In the genomic region with DNA sequence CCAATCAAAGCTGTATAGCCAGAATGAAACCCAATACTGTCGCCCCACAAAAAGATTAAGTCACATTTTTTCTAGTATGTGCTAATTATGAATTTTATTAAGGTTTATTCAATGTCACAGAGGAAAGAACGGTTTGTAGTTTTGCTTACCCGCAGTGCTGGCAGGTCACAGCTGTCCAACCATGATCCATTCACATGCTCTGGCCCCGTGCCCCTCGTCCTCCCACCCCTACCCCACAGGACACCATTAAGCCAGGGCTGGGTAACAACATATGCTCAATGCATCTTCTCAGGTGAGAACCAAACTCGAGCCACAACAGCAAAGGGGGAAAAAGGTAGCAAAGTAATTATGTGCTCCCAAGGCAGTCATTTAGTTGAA, we compare ENCODE assay signal across 8 cellular contexts. TPM values are rescaled to one million over a fixed set of nuclear protein-coding genes. Genes with fewer than 3 reads are reported as not detected.
A peak's percentile ranks its signal among the peaks of the same experiment; 100 is the strongest.
DNase-seq lines count a peak whose midpoint lies in the region; ATAC-seq and TF ChIP-seq lines count a peak whose summit lies in the region.

No MANE protein-coding gene starts in this region.

- BruUV-seq in PC-9 (replicated peaks; lab: Mats Ljungman, UMichigan), result no TSS peak

- intact Hi-C loops in PC-9 (cut with micrococcal nuclease; ENCODE audit: unreplicated experiment), result loop anchor here (2.0 kb wide), 1 partner anchor 41 kb away; no protein-coding TSS in a partner anchor

- no peak overlapping the region for H4K12ac ChIP-seq in trophoblast cell (ENCODE audit: low read depth, low read length)

- peak overlapping the region; percentile 81 for H3K4me2 ChIP-seq in PC-9
- peak overlapping the region; percentile 68 for H3K4me2 ChIP-seq in trophoblast cell (ENCODE audit: low read length)

- H2AFZ ChIP-seq in PC-9, result peak overlapping the region; percentile 58; the same call in 1 of the 2 replicates
- no peak overlapping the region for H2AFZ ChIP-seq in trophoblast cell (ENCODE audit: insufficient read depth, low read length, poor library complexity)

- no peak overlapping the region for H2BK120ac ChIP-seq in trophoblast cell (ENCODE audit: insufficient read depth, low read length, poor library complexity)

- H3K27ac ChIP-seq in PC-9 (no peak overlapping the region; the same call in 1 of the 2 replicates), trophoblast cell (ENCODE audit: low read depth, low read length) (no peak overlapping the region)

- H2AK5ac ChIP-seq in trophoblast cell (ENCODE audit: low read length), result no peak overlapping the region

- peaks cover 4% of the 10 kb centered on the region for H3K79me1 ChIP-seq in trophoblast cell (ENCODE audit: low read length)

- H3K23ac ChIP-seq in trophoblast cell (ENCODE audit: low read length), result no peak overlapping the region

- no peak for ATAC-seq in GM19397 (IDR thresholded peaks at IDR 0.05; ENCODE audit: unreplicated experiment)

- H4K8ac ChIP-seq in trophoblast cell (ENCODE audit: low read depth, low read length), result no peak overlapping the region

- no peaks in the 10 kb centered on the region for H4K20me1 ChIP-seq in PC-9 (ENCODE audit: insufficient read depth)

- H3K36me3 ChIP-seq in PC-9 (ENCODE audit: low read depth), result 0 out of 2 replicates have a peak, but pooled peaks cover 9% of the 10 kb centered on the region
- H3K36me3 ChIP-seq in trophoblast cell (ENCODE audit: control insufficient read depth in 1 of 2, insufficient read depth in 2 of 2, low read length in 2 of 2), result peaks cover 8 to 14% of the 10 kb centered on the region in 2 experiments

- H3K14ac ChIP-seq in trophoblast cell (ENCODE audit: low read length), result no peak overlapping the region

- no peak overlapping the region for H3K18ac ChIP-seq in trophoblast cell (ENCODE audit: low read length)

- DNase-seq in D341Med (ENCODE audit: low spot score) (peak; percentile 41), PC-9 (no peak), epithelial cell of proximal tubule (ENCODE audit: low read depth) (no peak), trophoblast cell (peak in 1 of 2 donors; percentile 13), T1000 (lab: John Stamatoyannopoulos, UW) (no peak), NCI-H2227 (lab: John Stamatoyannopoulos, UW; ENCODE audit: unreplicated experiment) (no peak)
- no peak for DNase-seq in stimulated activated naive CD4-positive, alpha-beta T cell treated with Interleukin-2 at 50 U/mL for 16 hours (lab: John Stamatoyannopoulos, UW)

- H3K4me1 ChIP-seq in PC-9 (replicated peaks; ENCODE audit: insufficient read depth), result peaks cover 6% of the 10 kb centered on the region
- H3K4me1 ChIP-seq in trophoblast cell (ENCODE audit: control insufficient read depth in 1 of 2, insufficient read depth in 2 of 2, low read length in 2 of 2), result no peaks in the 10 kb centered on the region

- no peak overlapping the region for H4K91ac ChIP-seq in trophoblast cell (ENCODE audit: low read depth, low read length)

- CTCF ChIA-PET in PC-9 (lab: Charles Lee), result interaction anchor here (0.8 kb wide), 1 partner anchor 57 kb away, joined by 3 read pairs; no protein-coding TSS in a partner anchor

- H2BK12ac ChIP-seq in trophoblast cell (ENCODE audit: low read length), result no peak overlapping the region

- H3K9ac ChIP-seq in trophoblast cell (ENCODE audit: low read length), result no peak overlapping the region

- WGBS in trophoblast cell (ENCODE audit: extremely low coverage, insufficient coverage, insufficient read length), result no CpG with 5 or more reads among the region's 6 CpGs

- H3K79me2 ChIP-seq in PC-9 (ENCODE audit: low read depth) (no peaks in the 10 kb centered on the region), trophoblast cell (ENCODE audit: control insufficient read depth, insufficient read depth, low read length, poor library complexity) (peaks cover 3% of the 10 kb centered on the region)

- H3K9me3 ChIP-seq in PC-9 (ENCODE audit: insufficient read depth, low read depth) (no peaks in the 10 kb centered on the region), trophoblast cell (ENCODE audit: insufficient read depth, low read depth, low read length) (no peaks in the 10 kb centered on the region)

- no peaks in the 10 kb centered on the region for H3K9me2 ChIP-seq in PC-9 (ENCODE audit: insufficient read depth)

- H3K4me3 ChIP-seq in PC-9 (peak overlapping the region; percentile 89), epithelial cell of proximal tubule (ENCODE audit: low read depth, low read length) (peak overlapping the region; percentile 80), trophoblast cell (ENCODE audit: low read depth, low read length) (no peak overlapping the region)

- no peak overlapping the region for H2BK5ac ChIP-seq in trophoblast cell (ENCODE audit: low read depth, low read length, poor library complexity)

- peaks cover 8% of the 10 kb centered on the region; the same call in 1 of the 2 replicates for H3F3A ChIP-seq in PC-9 (ENCODE audit: insufficient read depth, low read depth)

- H3K27me3 ChIP-seq in PC-9 (ENCODE audit: insufficient read depth, low read depth) (no peaks in the 10 kb centered on the region), trophoblast cell (ENCODE audit: insufficient read depth, low read length) (no peaks in the 10 kb centered on the region)

- POLR2A ChIA-PET in PC-9 (lab: Charles Lee; ENCODE audit: unreplicated experiment), result interaction anchor here (0.5 to 1.2 kb wide), 3 partner anchors 29 to 165 kb away, joined by 4 to 10 read pairs (median 6); no protein-coding TSS in a partner anchor

- H3K4ac ChIP-seq in trophoblast cell (ENCODE audit: low read depth, low read length), result no peak overlapping the region

- no peak for TF ChIP-seq CTCF in PC-9 (conservative IDR thresholded peaks at IDR 0.05)
- no peak for TF ChIP-seq CTCF in epithelial cell of proximal tubule (conservative IDR thresholded peaks at IDR 0.05; ENCODE audit: low read depth, low read length)

RNA-seq across cellular contexts. Expression of gene FBF1, which starts 0.6 kb away (rescaled TPM):
- total RNA-seq in PC-9 (2021), result 22.5 and 28.7 TPM in 2 replicates
- 5.5 and 9.0 TPM in 2 replicates for total RNA-seq in epithelial cell of proximal tubule
- polyA plus RNA-seq in trophoblast cell (2013), result 3.2 and 3.6 TPM in 2 replicates

RNA-seq across cellular contexts. Expression of gene MRPL38, which starts 36.7 kb away (rescaled TPM):
- total RNA-seq in PC-9 (2021) (127 and 136 TPM in 2 replicates), epithelial cell of proximal tubule (38.3 and 47.9 TPM in 2 replicates)
- 45.9 and 48.7 TPM in 2 replicates for polyA plus RNA-seq in trophoblast cell (2013)

RNA-seq across cellular contexts. Expression of gene ACOX1, which starts 37.5 kb away (rescaled TPM):
- 35.5 and 37.1 TPM in 2 replicates for total RNA-seq in PC-9 (2021)
- 22.2 and 35.1 TPM in 2 replicates for total RNA-seq in epithelial cell of proximal tubule
- 31.9 and 34.4 TPM in 2 replicates for polyA plus RNA-seq in trophoblast cell (2013)

RNA-seq across cellular contexts. Expression of gene TEN1, which starts 37.6 kb away (rescaled TPM):
- 19.6 and 22.7 TPM in 2 replicates for total RNA-seq in PC-9 (2021)
- 25.3 and 41.6 TPM in 2 replicates for total RNA-seq in epithelial cell of proximal tubule
- 23.8 and 25.0 TPM in 2 replicates for polyA plus RNA-seq in trophoblast cell (2013)

RNA-seq across cellular contexts. Expression of gene TRIM65, which starts 44.7 kb away (rescaled TPM):
- total RNA-seq in PC-9 (2021) (21.1 and 27.1 TPM in 2 replicates), epithelial cell of proximal tubule (24.7 and 28.6 TPM in 2 replicates)
- polyA plus RNA-seq in trophoblast cell (2013), result 7.5 and 7.7 TPM in 2 replicates
